Comparison of ENCODE assay signal across 19 cellular contexts in genomic region chr20:54681869-54682268, GRCh38.
"Had no signal": no experiment of that assay in that cellular context is flagged by ENCODE, and none has a peak within 500 bp of the region (broad histone marks: within the 10 kb centered on the region; RNA-seq: fewer than 3 reads in every experiment).

No MANE protein-coding gene starts in this region.

- H3K4me1 Mint-ChIP-seq: natural killer cell; stimulated activated effector memory CD8-positive, alpha-beta T cell treated with anti-CD3 and anti-CD28 coated beads, Interleukin-12 subunit alpha, Interleukin-12 subunit beta, amount 100 ng/mL, for 72 hours had no signal

- H3K27ac ChIP-seq: esophagus squamous epithelium, lower lobe of right lung, neutrophil, pancreas, right lobe of liver, stomach, thyroid gland, vagina had no signal

- DNase-seq: cortex of kidney; effector CD8-positive, alpha-beta T cell; erythroblast; esophagus squamous epithelium; foreskin melanocyte; left ventricle myocardium superior; lower lobe of right lung; natural killer cell; pancreas; right lobe of liver; stimulated activated CD4-positive, alpha-beta T cell treated with anti-CD3 and anti-CD28 coated beads, Interleukin-2, amount 100 ng/mL, for 24 hours; stimulated activated CD4-positive, alpha-beta T cell treated with anti-CD3 and anti-CD28 coated beads, Interleukin-4, amount 100 ng/mL, for 24 hours; stimulated activated naive CD4-positive, alpha-beta T cell treated with Interleukin-2 at 50 U/mL for 16 hours; stomach; thyroid gland; trophoblast cell had no signal

- H3K9me3 ChIP-seq: esophagus squamous epithelium, lower lobe of right lung, neutrophil, pancreas, right lobe of liver, stomach, thyroid gland, vagina had no signal

- H3K27ac Mint-ChIP-seq: natural killer cell; stimulated activated effector memory CD8-positive, alpha-beta T cell treated with anti-CD3 and anti-CD28 coated beads, Interleukin-12 subunit alpha, Interleukin-12 subunit beta, amount 100 ng/mL, for 72 hours had no signal

- H3K9me3 Mint-ChIP-seq: natural killer cell; stimulated activated effector memory CD8-positive, alpha-beta T cell treated with anti-CD3 and anti-CD28 coated beads, Interleukin-12 subunit alpha, Interleukin-12 subunit beta, amount 100 ng/mL, for 72 hours had no signal

- ATAC-seq: left ventricle myocardium superior; natural killer cell; right lobe of liver; stimulated activated effector memory CD8-positive, alpha-beta T cell treated with anti-CD3 and anti-CD28 coated beads, Interleukin-12 subunit alpha, Interleukin-12 subunit beta, amount 100 ng/mL, for 72 hours had no signal

- H3K36me3 Mint-ChIP-seq: natural killer cell; stimulated activated effector memory CD8-positive, alpha-beta T cell treated with anti-CD3 and anti-CD28 coated beads, Interleukin-12 subunit alpha, Interleukin-12 subunit beta, amount 100 ng/mL, for 72 hours had no signal

- H3K36me3 ChIP-seq: esophagus squamous epithelium, lower lobe of right lung, neutrophil, pancreas, right lobe of liver, stomach, thyroid gland, vagina had no signal

- H3K4me3 ChIP-seq: esophagus squamous epithelium, lower lobe of right lung, pancreas, right lobe of liver, stomach, thyroid gland, vagina had no signal

- H3K27me3 ChIP-seq: pancreas, thyroid gland, vagina had no signal

- H3K4me3 Mint-ChIP-seq: natural killer cell; stimulated activated effector memory CD8-positive, alpha-beta T cell treated with anti-CD3 and anti-CD28 coated beads, Interleukin-12 subunit alpha, Interleukin-12 subunit beta, amount 100 ng/mL, for 72 hours had no signal

- H3K4me1 ChIP-seq: lower lobe of right lung, pancreas, right lobe of liver, thyroid gland had no signal
